Comparison of ENCODE assay signal across 26 cellular contexts in the genomic region with DNA sequence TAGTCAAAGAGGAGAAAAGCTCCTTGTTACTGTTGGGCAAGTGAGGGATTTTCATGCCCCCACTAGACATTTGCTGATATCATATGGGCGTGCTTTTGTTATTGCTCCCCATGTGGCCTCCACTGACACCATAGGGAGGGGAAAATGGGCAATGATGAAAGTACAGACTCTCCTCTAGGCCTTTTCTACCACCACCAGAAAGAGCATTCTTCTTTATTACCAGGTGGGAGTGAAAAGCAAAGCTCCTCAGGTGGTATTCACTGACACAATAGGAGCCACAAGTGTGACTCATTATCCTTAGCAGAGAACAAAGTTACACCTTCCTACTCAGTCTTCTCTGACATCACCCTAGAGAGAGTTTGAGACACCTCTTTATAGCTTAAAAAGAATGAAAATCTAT.
A peak's percentile ranks its signal among the peaks of the same experiment; 100 is the strongest.
DNase-seq lines count a peak whose midpoint lies in the region; ATAC-seq and TF ChIP-seq lines count a peak whose summit lies in the region.
"Had no signal": no experiment of that assay in that cellular context is flagged by ENCODE, and none has a peak within 500 bp of the region (broad histone marks: within the 10 kb centered on the region; RNA-seq: fewer than 3 reads in every experiment).

No MANE protein-coding gene starts in this region.

- H3K36me3 ChIP-seq in mesendoderm (ENCODE audit: control insufficient read depth, insufficient read depth, low read length) (no peaks in the 10 kb centered on the region), thyroid gland (no peaks in the 10 kb centered on the region)
- H3K36me3 ChIP-seq: esophagus muscularis mucosa, heart right ventricle, thoracic aorta, vagina had no signal

- H3K79me2 ChIP-seq in mesendoderm (ENCODE audit: control insufficient read depth, insufficient read depth, low read length): no peaks in the 10 kb centered on the region

- H3K27ac Mint-ChIP-seq in activated CD4-positive, alpha-beta T cell treated with anti-CD3 and anti-CD28 coated beads, Interleukin-2, amount 10 ng/mL, durations not matched to agents 7 days and 5 days: no peak overlapping the region
- H3K27ac Mint-ChIP-seq: CD4-positive, CD25-positive, alpha-beta regulatory T cell; nephron; T-helper 1 cell treated with Interleukin-12 subunit alpha and Interleukin-12 subunit beta and Interleukin-4 antibody, amounts not matched to agents 30 μg/mL and 1 μg/mL, for 36 hours had no signal

- no peaks in the 10 kb centered on the region for H3K79me1 ChIP-seq in mesendoderm (ENCODE audit: low read length)

- ATAC-seq in foreskin keratinocyte: peak; percentile 100
- ATAC-seq: heart right ventricle; stimulated activated naive CD8-positive, alpha-beta T cell treated with anti-CD3 and anti-CD28 coated beads, Interleukin-15, Interleukin-2, amounts not matched to agents 100 U/mL and 50 U/mL, for 24 hours had no signal

- H2BK120ac ChIP-seq in mesendoderm (ENCODE audit: low read depth, low read length): no peak overlapping the region

- no peak overlapping the region for H3K4ac ChIP-seq in mesendoderm (ENCODE audit: low read depth, low read length)

- no peak overlapping the region for H3K4me2 ChIP-seq in mesendoderm (ENCODE audit: low read length)
- H3K4me2 ChIP-seq: SK-N-SH had no signal

- no peak overlapping the region for H2AK5ac ChIP-seq in mesendoderm (ENCODE audit: low read length)

- WGBS in mesendoderm (ENCODE audit: extremely low coverage, insufficient coverage, low lambda C conversion rate): no CpG with 5 or more reads among the region's 1 CpG
- WGBS in thyroid gland, 2 donors: 89 to 95% methylated on average over 1 of the region's 1 CpG

- no peak overlapping the region for H3K9ac ChIP-seq in mesendoderm (ENCODE audit: low read length)
- H3K9ac ChIP-seq: SK-N-SH had no signal

- H3K9me3 ChIP-seq in thyroid gland: no peaks in the 10 kb centered on the region
- H3K9me3 ChIP-seq: thoracic aorta, vagina had no signal

- TF ChIP-seq POLR2A in thyroid gland (IDR thresholded peaks at IDR 0.05): no peak

- H3K27me3 ChIP-seq in foreskin keratinocyte (no peaks in the 10 kb centered on the region), mesendoderm (ENCODE audit: insufficient read depth, low read length, poor library complexity) (no peaks in the 10 kb centered on the region), thyroid gland (no peaks in the 10 kb centered on the region)
- H3K27me3 ChIP-seq: esophagus muscularis mucosa, heart right ventricle, vagina had no signal

- no peak overlapping the region for H4K8ac ChIP-seq in mesendoderm (ENCODE audit: low read depth, low read length)

- no peak overlapping the region for H3K18ac ChIP-seq in mesendoderm (ENCODE audit: low read length)

- H3K56ac ChIP-seq in mesendoderm (ENCODE audit: low read length): no peak overlapping the region

- H3K9me3 Mint-ChIP-seq in activated CD4-positive, alpha-beta T cell treated with anti-CD3 and anti-CD28 coated beads, Interleukin-2, amount 10 ng/mL, durations not matched to agents 7 days and 5 days: peaks cover 4% of the 10 kb centered on the region

- intact Hi-C loops in thyroid gland (cut with DNase I): no loop called here

- no peak overlapping the region for H3K4me3 Mint-ChIP-seq in activated CD4-positive, alpha-beta T cell treated with anti-CD3 and anti-CD28 coated beads, Interleukin-2, amount 10 ng/mL, durations not matched to agents 7 days and 5 days
- H3K4me3 Mint-ChIP-seq: CD4-positive, CD25-positive, alpha-beta regulatory T cell; nephron; T-helper 1 cell treated with Interleukin-12 subunit alpha and Interleukin-12 subunit beta and Interleukin-4 antibody, amounts not matched to agents 30 μg/mL and 1 μg/mL, for 36 hours had no signal

- peak; percentile 41 for DNase-seq in NCI-H524 treated with DMSO at 0.1 percent for 48 hours (lab: John Stamatoyannopoulos, UW)
- DNase-seq in NCI-H524 (lab: John Stamatoyannopoulos, UW): no peak
- peak; percentile 66 for DNase-seq in NCI-H345 treated with DMSO at 0.1 percent for 48 hours (lab: John Stamatoyannopoulos, UW; ENCODE audit: unreplicated experiment)
- peak; percentile 51 to 77 for DNase-seq in foreskin keratinocyte
- peak; percentile 92 for DNase-seq in mesendoderm
- DNase-seq in activated CD4-positive, alpha-beta T cell treated with anti-CD3 and anti-CD28 coated beads, Interleukin-2, amount 10 ng/mL, durations not matched to agents 7 days and 5 days: no peak
- no peak for DNase-seq in thyroid gland
- DNase-seq in superior temporal gyrus (ENCODE audit: extremely low spot score): no peak
- DNase-seq: activated CD4-positive, alpha-beta T cell treated with anti-CD3 and anti-CD28 coated beads for 1 hour; activated gamma-delta T cell; activated T-cell treated with anti-CD3 and anti-CD28 coated beads for 4 hours; CD4-positive, CD25-positive, alpha-beta regulatory T cell; central memory CD4-positive, alpha-beta T cell; DMS 273 treated with DMSO at 0.1 percent for 48 hours; foreskin melanocyte; heart right ventricle; NCI-H2081 treated with DMSO at 0.1 percent for 48 hours; NCI-H526 treated with DMSO at 0.1 percent for 48 hours; SK-N-SH; stimulated activated naive CD8-positive, alpha-beta T cell treated with anti-CD3 and anti-CD28 coated beads, Interleukin-15, Interleukin-2, amounts not matched to agents 100 U/mL and 50 U/mL, for 24 hours had no signal

- no peak overlapping the region for H3K23ac ChIP-seq in mesendoderm (ENCODE audit: low read length)

- H3K36me3 Mint-ChIP-seq in activated CD4-positive, alpha-beta T cell treated with anti-CD3 and anti-CD28 coated beads, Interleukin-2, amount 10 ng/mL, durations not matched to agents 7 days and 5 days (ENCODE audit: low read depth): no peaks in the 10 kb centered on the region
- H3K36me3 Mint-ChIP-seq: CD4-positive, CD25-positive, alpha-beta regulatory T cell had no signal

- TF ChIP-seq CTCF in foreskin keratinocyte (conservative IDR thresholded peaks at IDR 0.05) (no peak), thyroid gland (IDR thresholded peaks at IDR 0.05) (no peak)

- no peaks in the 10 kb centered on the region for H3K27me3 Mint-ChIP-seq in activated CD4-positive, alpha-beta T cell treated with anti-CD3 and anti-CD28 coated beads, Interleukin-2, amount 10 ng/mL, durations not matched to agents 7 days and 5 days
- H3K27me3 Mint-ChIP-seq: CD4-positive, CD25-positive, alpha-beta regulatory T cell had no signal

- H3K4me1 ChIP-seq in foreskin keratinocyte (peaks cover 4% of the 10 kb centered on the region), mesendoderm (ENCODE audit: control insufficient read depth, low read depth, low read length) (no peaks in the 10 kb centered on the region), thyroid gland (no peaks in the 10 kb centered on the region)
- H3K4me1 ChIP-seq: esophagus muscularis mucosa, heart right ventricle, vagina had no signal

- H3K27ac ChIP-seq in foreskin keratinocyte (peak overlapping the region; percentile 27), mesendoderm (ENCODE audit: low read depth, low read length) (no peak overlapping the region), thyroid gland (no peak overlapping the region)
- H3K27ac ChIP-seq: 22Rv1, esophagus muscularis mucosa, heart right ventricle, thoracic aorta, vagina had no signal

- H2BK5ac ChIP-seq in mesendoderm (ENCODE audit: low read length): no peak overlapping the region

- H3K4me3 ChIP-seq in mesendoderm (ENCODE audit: low read length) (no peak overlapping the region), thyroid gland (replicated peaks in 1 of 3) (no peak overlapping the region)
- H3K4me3 ChIP-seq: esophagus muscularis mucosa, heart right ventricle, thoracic aorta, vagina had no signal

- POLR2A ChIA-PET in activated CD4-positive, alpha-beta T cell treated with anti-CD3 and anti-CD28 coated beads, Interleukin-2, amount 10 ng/mL, durations not matched to agents 7 days and 5 days (lab: Charles Lee): no interaction called here

- H4K5ac ChIP-seq in mesendoderm (ENCODE audit: low read length): no peak overlapping the region

- no peak overlapping the region for H2BK15ac ChIP-seq in mesendoderm (replicated peaks; ENCODE audit: low read depth)

- H3K4me1 Mint-ChIP-seq in activated CD4-positive, alpha-beta T cell treated with anti-CD3 and anti-CD28 coated beads, Interleukin-2, amount 10 ng/mL, durations not matched to agents 7 days and 5 days: no peaks in the 10 kb centered on the region
- H3K4me1 Mint-ChIP-seq: CD4-positive, CD25-positive, alpha-beta regulatory T cell; nephron had no signal

- CTCF ChIA-PET in activated CD4-positive, alpha-beta T cell treated with anti-CD3 and anti-CD28 coated beads, Interleukin-2, amount 10 ng/mL, durations not matched to agents 7 days and 5 days (lab: Charles Lee): no interaction called here

Comparison
In these comparisons a context has a peak if more than half of its experiments do, and no peak if none do; other contexts are left out.
1. DNase-seq: peak in NCI-H524 treated with DMSO at 0.1 percent for 48 hours (single experiment), NCI-H345 treated with DMSO at 0.1 percent for 48 hours (single experiment), foreskin keratinocyte (2 of 2) and mesendoderm (single experiment); none in NCI-H524 (0 of 2), activated CD4-positive, alpha-beta T cell treated with anti-CD3 and anti-CD28 coated beads, Interleukin-2, amount 10 ng/mL, durations not matched to agents 7 days and 5 days (single experiment), thyroid gland (0 of 2) and superior temporal gyrus (single experiment).